ENCODE assay signal across 9 cellular contexts in genomic region chr7:105429746-105430612, GRCh38. TPM values are rescaled to one million over a fixed set of nuclear protein-coding genes. Genes with fewer than 3 reads are reported as not detected.
A peak's percentile ranks its signal among the peaks of the same experiment; 100 is the strongest.
DNase-seq lines count a peak whose midpoint lies in the region; ATAC-seq and TF ChIP-seq lines count a peak whose summit lies in the region.
"Had no signal": no experiment of that assay in that cellular context is flagged by ENCODE, and none has a peak within 500 bp of the region (broad histone marks: within the 10 kb centered on the region; RNA-seq: fewer than 3 reads in every experiment).

No MANE protein-coding gene starts in this region.

- H3K36me3 ChIP-seq in Loucy (ENCODE audit: insufficient read depth, low read length): no peaks in the 10 kb centered on the region
- no peaks in the 10 kb centered on the region for H3K36me3 ChIP-seq in liver (ENCODE audit: control insufficient read depth in 4 of 4, insufficient read depth in 3 of 4, low read depth in 1 of 4, low read length in 3 of 4)

- no peak overlapping the region for H3K4me3 ChIP-seq in Loucy (ENCODE audit: low read length, poor library complexity, severe bottlenecking)
- no peak overlapping the region for H3K4me3 ChIP-seq in cardiac fibroblast (replicated peaks in 1 of 2; ENCODE audit: low read depth in 2 of 2, low read length in 2 of 2)
- no peak overlapping the region for H3K4me3 ChIP-seq in liver (ENCODE audit: low read depth in 1 of 3, low read length in 3 of 3)

- WGBS in liver: 49% methylated on average over 4 of the region's 4 CpGs

- no peaks in the 10 kb centered on the region for H3K9me2 ChIP-seq in Loucy (replicated peaks; ENCODE audit: low read depth, low read length)

- H3K27ac Mint-ChIP-seq in T-helper 17 cell: no peak overlapping the region

- TF ChIP-seq CTCF in Loucy (conservative IDR thresholded peaks at IDR 0.05; ENCODE audit: low read length) (peak; percentile 69), cardiac fibroblast (IDR thresholded peaks at IDR 0.05; ENCODE audit: low read depth, low read length) (peak; percentile 56), liver (IDR thresholded peaks at IDR 0.05; ENCODE audit: low read depth, low read length, missing input control) (peak; percentile 41)

- no peaks in the 10 kb centered on the region for H3K36me3 Mint-ChIP-seq in T-helper 17 cell (ENCODE audit: low read depth)

- H3K4me3 Mint-ChIP-seq in T-helper 17 cell: no peak overlapping the region

- peak; percentile 12 to 27 for DNase-seq in activated CD8-positive, alpha-beta memory T cell treated with anti-CD3 and anti-CD28 coated beads for 1 hour (ENCODE audit: extremely low read depth in 1 of 2, low read depth in 1 of 2)
- DNase-seq in activated CD8-positive, alpha-beta memory T cell treated with anti-CD3 and anti-CD28 coated beads, Interleukin-2, amount 50 U/mL, for 48 hours: no peak
- DNase-seq in T-helper 17 cell (peak in 1 of 3 donors; percentile 33), cardiac fibroblast (ENCODE audit: low read depth in 2 of 2) (peak; percentile 60 to 71), superior temporal gyrus (ENCODE audit: extremely low spot score) (peak; percentile 54), cortex of kidney (lab: John Stamatoyannopoulos, UW) (no peak)

- H3K27ac ChIP-seq in liver (ENCODE audit: low read depth in 1 of 2, low read length in 2 of 2): no peak overlapping the region
- H3K27ac ChIP-seq: epithelial cell of prostate had no signal

- H3K9me3 ChIP-seq in Loucy (ENCODE audit: insufficient read depth, low read depth, low read length) (no peaks in the 10 kb centered on the region), T-helper 17 cell (ENCODE audit: control insufficient read depth, low read length, poor library complexity, severe bottlenecking) (no peaks in the 10 kb centered on the region), liver (ENCODE audit: control insufficient read depth in 4 of 4, low read length in 3 of 4) (no peaks in the 10 kb centered on the region)

- ATAC-seq in T-helper 17 cell: peak; percentile 81

- peak; percentile 65 to 77 for TF ChIP-seq RAD21 in liver (IDR thresholded peaks at IDR 0.05)

- H3K4me2 ChIP-seq in Loucy (ENCODE audit: low read depth, low read length, poor library complexity, severe bottlenecking): no peak overlapping the region

- H3F3A ChIP-seq in Loucy (ENCODE audit: low read depth): no peaks in the 10 kb centered on the region

- H3K27me3 Mint-ChIP-seq in T-helper 17 cell: no peaks in the 10 kb centered on the region

- no peaks in the 10 kb centered on the region for H3K79me2 ChIP-seq in Loucy (ENCODE audit: insufficient read depth, low read length)

- H3K4me1 Mint-ChIP-seq in T-helper 17 cell: peaks cover 5% of the 10 kb centered on the region

- no peak overlapping the region for H2AFZ ChIP-seq in Loucy (ENCODE audit: low read length)

- H3K9ac ChIP-seq in Loucy (ENCODE audit: low read depth, low read length, poor library complexity, severe bottlenecking): no peak overlapping the region
- H3K9ac ChIP-seq in liver (ENCODE audit: low read depth in 1 of 2, low read length in 2 of 2): no peak overlapping the region

- no peaks in the 10 kb centered on the region for H3K4me1 ChIP-seq in Loucy (ENCODE audit: insufficient read depth, low read length, poor library complexity, severe bottlenecking)
- H3K4me1 ChIP-seq in liver (ENCODE audit: control insufficient read depth in 4 of 4, insufficient read depth in 4 of 4, low read length in 3 of 4): no peaks in the 10 kb centered on the region

- H3K27me3 ChIP-seq in Loucy (ENCODE audit: insufficient read depth, low read length, poor library complexity, severe bottlenecking) (no peaks in the 10 kb centered on the region), liver (ENCODE audit: control insufficient read depth in 4 of 4, insufficient read depth in 4 of 4, low read length in 3 of 4) (no peaks in the 10 kb centered on the region)

- no peaks in the 10 kb centered on the region for H4K20me1 ChIP-seq in Loucy (ENCODE audit: insufficient read depth, low read length, poor library complexity, severe bottlenecking)

TF ChIP-seq in liver, 16 proteins besides CTCF, POLR2A, EP300 and RAD21:
- no peak for TF ChIP-seq EGR1 (IDR thresholded peaks at IDR 0.05; ENCODE audit: low read depth in 2 of 2)
- TF ChIP-seq FOXA1 (IDR thresholded peaks at IDR 0.05): no peak
- no peak for TF ChIP-seq TAF1 (conservative IDR thresholded peaks at IDR 0.05)

RNA-seq across cellular contexts. Expression of gene SRPK2, which starts 41.3 kb away (rescaled TPM):
- 10 to 100 TPM; 46.2 to 50.0 TPM for total RNA-seq in T-helper 17 cell
- 10 to 100 TPM; 16.0 to 19.7 TPM for total RNA-seq in liver
- 10 to 100 TPM in 1 of 2 donors, 1 to 10 TPM in 1; 7.8 to 17.4 TPM for polyA plus RNA-seq in liver

Comparison
In these comparisons a context has a peak if more than half of its experiments do, and no peak if none do; other contexts are left out.
1. DNase-seq: peak in activated CD8-positive, alpha-beta memory T cell treated with anti-CD3 and anti-CD28 coated beads for 1 hour (2 of 2), cardiac fibroblast (2 of 2) and superior temporal gyrus (single experiment); none in activated CD8-positive, alpha-beta memory T cell treated with anti-CD3 and anti-CD28 coated beads, Interleukin-2, amount 50 U/mL, for 48 hours (single experiment) and cortex of kidney (single experiment).
2. Peak in every context shown above with its lines, with median percentiles within 50 percentile points of each other: CTCF ChIP-seq.